ENCODE assay signal across 10 cellular contexts in genomic region chr19:46571495-46571894, GRCh38. TPM values are rescaled to one million over a fixed set of nuclear protein-coding genes. Genes with fewer than 3 reads are reported as not detected.
DNase-seq lines count a peak whose midpoint lies in the region; ATAC-seq, FAIRE-seq and TF ChIP-seq lines count a peak whose summit lies in the region.
"Had no signal": no experiment of that assay in that cellular context is flagged by ENCODE, and none has a peak within 500 bp of the region (broad histone marks: within the 10 kb centered on the region; RNA-seq: fewer than 3 reads in every experiment).

No MANE protein-coding gene starts in this region.

- ATAC-seq in GM12878 (0 out of 3 replicates have a peak, but pooled peaks have one; percentile 34), HG02981 (IDR thresholded peaks at IDR 0.05; ENCODE audit: unreplicated experiment) (no peak), HG03565 (IDR thresholded peaks at IDR 0.05; ENCODE audit: unreplicated experiment) (no peak), HG03025 (IDR thresholded peaks at IDR 0.05; ENCODE audit: low FRiP score, unreplicated experiment) (no peak)

- H3K27me3 ChIP-seq in GM12878 (replicated peaks in 1 of 2; ENCODE audit: control insufficient read depth in 2 of 2, insufficient read depth in 2 of 2, low read length in 1 of 2) = no peaks in the 10 kb centered on the region
- H3K27me3 ChIP-seq: adrenal gland, BLaER1 had no signal

- H3K4me3 ChIP-seq in LNCaP clone FGC (ENCODE audit: low read depth, low read length) (no peak overlapping the region), GM12878 (no peak overlapping the region)
- H3K4me3 ChIP-seq: adrenal gland, BLaER1 had no signal

- WGBS in GM12878 (ENCODE audit: insufficient coverage, insufficient replicate concordance, low lambda C conversion rate, missing lambda C conversion rate) = 47% methylated on average over 4 of the region's 5 CpGs

- TF ChIP-seq EP300 in GM12878 (IDR thresholded peaks at IDR 0.05; ENCODE audit: borderline replicate concordance in 1 of 2, control insufficient read depth in 1 of 2, low read depth in 2 of 2, low read length in 2 of 2) = no peak

- H2AFZ ChIP-seq in GM12878 (ENCODE audit: control insufficient read depth, low read depth, low read length) = no peak overlapping the region

- no peak for FAIRE-seq in GM12878 (lab: Jason Lieb, UNC)

- BruUV-seq in GM12878 (replicated peaks; lab: Mats Ljungman, UMichigan) = no TSS peak

- H3K9me3 ChIP-seq in GM12878 (replicated peaks; ENCODE audit: control insufficient read depth, insufficient read depth, low read length) = no peaks in the 10 kb centered on the region
- H3K9me3 ChIP-seq: adrenal gland had no signal

- H3K4me1 ChIP-seq in GM12878 (ENCODE audit: control insufficient read depth, insufficient read depth, low read length) = no peaks in the 10 kb centered on the region
- H3K4me1 ChIP-seq: adrenal gland had no signal

- H3K27me3 Mint-ChIP-seq in neural crest cell (ENCODE audit: low read depth) = peaks cover 6% of the 10 kb centered on the region

- RAD21 ChIA-PET in GM12878 (lab: Charles Lee; ENCODE audit: unreplicated experiment) = no interaction called here

- SMC1A ChIA-PET in GM12878 (lab: Charles Lee; ENCODE audit: uncharacterized antibody, unreplicated experiment) = no interaction called here

- DNase-seq in NCI-H524 (lab: John Stamatoyannopoulos, UW) (peak; percentile 17 to 51), NCI-H524 treated with DMSO at 0.1 percent for 48 hours (lab: John Stamatoyannopoulos, UW) (no peak), LNCaP clone FGC (ENCODE audit: low read depth) (no peak), GM12878 (ENCODE audit: low read depth, low spot score) (no peak), neural crest cell (ENCODE audit: low read depth, low spot score) (peak; percentile 14)

- H4K20me1 ChIP-seq in GM12878 (ENCODE audit: control insufficient read depth, insufficient read depth) = no peaks in the 10 kb centered on the region
- H4K20me1 ChIP-seq: BLaER1 had no signal

- H3K27ac Mint-ChIP-seq in neural crest cell (ENCODE audit: unreplicated experiment) = no peak overlapping the region

- in situ Hi-C loops in GM12878 (cut with MboI) = no loop called here

- no peak overlapping the region for H3K9ac ChIP-seq in GM12878 (ENCODE audit: control insufficient read depth, insufficient read depth, low read length)
- H3K9ac ChIP-seq: BLaER1 had no signal

- peak; percentile 15; the same call in 1 of the 2 replicates for TF ChIP-seq CTCF in LNCaP clone FGC (IDR thresholded peaks at IDR 0.05; ENCODE audit: control insufficient read depth, extremely low read depth, insufficient read depth)
- TF ChIP-seq CTCF in GM12878 (IDR thresholded peaks at IDR 0.05 in 2 of 3, conservative IDR thresholded peaks at IDR 0.05 in 1 of 3; ENCODE audit: control insufficient read depth in 2 of 3, extremely low read depth in 1 of 3, insufficient read depth in 1 of 3, low read depth in 3 of 3, low read length in 3 of 3) = 0 out of 6 replicates have a peak, but pooled peaks of 1 of the 3 experiments have one; percentile 7
- TF ChIP-seq CTCF in neural crest cell (conservative IDR thresholded peaks at IDR 0.05) = peak; percentile 41

- TF ChIP-seq POLR2A in GM12878 (IDR thresholded peaks at IDR 0.05; ENCODE audit: low read depth, low read length) = no peak

- peaks cover 6% of the 10 kb centered on the region for H3K4me1 Mint-ChIP-seq in neural crest cell

- intact Hi-C loops in GM12878 (cut with micrococcal nuclease; ENCODE audit: unreplicated experiment) = no loop called here

- H3K4me3 Mint-ChIP-seq in neural crest cell = no peak overlapping the region

- H3K4me2 ChIP-seq in GM12878 (ENCODE audit: control insufficient read depth, insufficient read depth) = no peak overlapping the region
- H3K4me2 ChIP-seq: BLaER1 had no signal

- TF ChIP-seq RAD21 in GM12878 (IDR thresholded peaks at IDR 0.05; ENCODE audit: insufficient read depth, low read depth, low read length) = no peak

- peaks cover 5% of the 10 kb centered on the region for H3K9me3 Mint-ChIP-seq in neural crest cell

- no peaks in the 10 kb centered on the region for H3K36me3 Mint-ChIP-seq in neural crest cell (ENCODE audit: low read depth)

- no peaks in the 10 kb centered on the region for H3K36me3 ChIP-seq in GM12878 (ENCODE audit: control insufficient read depth in 2 of 2, insufficient read depth in 2 of 2, low read length in 1 of 2)
- H3K36me3 ChIP-seq: adrenal gland, BLaER1 had no signal

- no peak overlapping the region for H3K27ac ChIP-seq in GM12878 (ENCODE audit: control insufficient read depth, insufficient read depth)
- H3K27ac ChIP-seq: adrenal gland, BLaER1 had no signal

- no peaks in the 10 kb centered on the region for H3K79me2 ChIP-seq in GM12878 (ENCODE audit: control insufficient read depth, insufficient read depth, low read length)

- POLR2A ChIA-PET in GM12878 (lab: Charles Lee) = interaction anchor here (0.6 kb wide), 1 partner anchor 824 kb away, joined by 3 read pairs; no protein-coding TSS in a partner anchor

- CTCF ChIA-PET in GM12878 (lab: Yijun Ruan, JAX) = interaction anchor here (0.6 to 0.8 kb wide), 3 partner anchors 42 to 894 kb away, joined by 3 to 4 read pairs (median 4); no protein-coding TSS in a partner anchor

TF ChIP-seq in GM12878, 131 proteins besides CTCF, POLR2A, EP300 and RAD21:
- TF ChIP-seq ELK1 (IDR thresholded peaks at IDR 0.05; ENCODE audit: low read depth, low read length) (no peak), USF1 (IDR thresholded peaks at IDR 0.05; ENCODE audit: borderline replicate concordance, extremely low read length, insufficient read depth, low read depth, low read length) (no peak), SREBF2 (IDR thresholded peaks at IDR 0.05; ENCODE audit: low read length) (no peak), KDM1A (IDR thresholded peaks at IDR 0.05; ENCODE audit: borderline replicate concordance) (no peak)
TF ChIP-seq in GM12878: peak in this region for 0.

RNA-seq across cellular contexts. Expression of gene CALM3, which starts 29.6 kb away (rescaled TPM):
- 54.7 and 60.8 TPM in 2 replicates for total RNA-seq in GM12878 (2013; cell fraction: nucleolus; rRNA removed)
- total RNA-seq in GM12878 (2014; rRNA removed) (177 and 178 TPM in 2 replicates), GM12878 (2014; rRNA removed; fragmentation: Illumina TruSeq; extraction: Trizol) (197 and 205 TPM in 2 replicates), GM12878 (2021) (371 and 375 TPM in 2 replicates), neural crest cell (436 TPM in 2 replicates)
- 291 TPM for polyA plus RNA-seq in GM12878 (2011; ENCODE audit: low read depth)
- polyA plus RNA-seq in GM12878 (2011; rRNA removed) (733 and 849 TPM in 2 replicates), GM12878 (2014; fragmentation: Illumina TruSeq; extraction: Trizol) (338 and 393 TPM in 2 replicates), GM12878 (2014; fragmentation: Nextera tagmentation; extraction: Ambion mirVana) (100 to 1,000 TPM; 164 to 202 TPM), GM12878 (2014; rRNA removed) (346 and 407 TPM in 2 replicates), GM12878 (2016; fragmentation: Nextera tagmentation; extraction: Ambion mirVana) (100 to 1,000 TPM; 349 to 375 TPM)
- polyA plus RNA-seq in GM12878 (2011; cell fraction: cytosol; rRNA removed) = 498 and 585 TPM in 2 replicates
- polyA plus RNA-seq in GM12878 (2011; cell fraction: nucleus; rRNA removed) = 422 and 445 TPM in 2 replicates
- polyA plus RNA-seq in GM12878 (2012) = 373 and 454 TPM in 2 replicates
- polyA minus RNA-seq in GM12878 (2011; rRNA and poly(A)+ RNA removed) = 226 and 423 TPM in 2 replicates
- polyA minus RNA-seq in GM12878 (2011; cell fraction: cytosol; rRNA and poly(A)+ RNA removed) = 89.3 and 102 TPM in 2 replicates
- 49.6 and 52.8 TPM in 2 replicates for polyA minus RNA-seq in GM12878 (2011; cell fraction: nucleus; rRNA and poly(A)+ RNA removed)

RNA-seq across cellular contexts. Expression of gene PTGIR, which starts 53.4 kb away (rescaled TPM):
- total RNA-seq in GM12878 (2013; cell fraction: nucleolus; rRNA removed) = 66.6 and 83.6 TPM in 2 replicates
- total RNA-seq in GM12878 (2014; rRNA removed) (16.3 and 16.7 TPM in 2 replicates), GM12878 (2014; rRNA removed; fragmentation: Illumina TruSeq; extraction: Trizol) (5.4 and 6.5 TPM in 2 replicates), GM12878 (2021) (14.7 and 17.9 TPM in 2 replicates), neural crest cell (not detected in 2 replicates)
- polyA plus RNA-seq in GM12878 (2011; ENCODE audit: low read depth) = 3.2 TPM
- polyA plus RNA-seq in GM12878 (2011; rRNA removed) (9.9 and 15.2 TPM in 2 replicates), GM12878 (2014; fragmentation: Illumina TruSeq; extraction: Trizol) (3.9 and 6.7 TPM in 2 replicates), GM12878 (2014; fragmentation: Nextera tagmentation; extraction: Ambion mirVana) (1 to 10 TPM in 1 of 2 experiments, under 1 TPM in 1; 0.34 to 1.5 TPM), GM12878 (2014; rRNA removed) (25.8 and 29.1 TPM in 2 replicates), GM12878 (2016; fragmentation: Nextera tagmentation; extraction: Ambion mirVana) (10 to 100 TPM in 1 of 2 experiments, 1 to 10 TPM in 1; 9.7 to 10.1 TPM)
- 19.4 and 32.9 TPM in 2 replicates for polyA plus RNA-seq in GM12878 (2011; cell fraction: cytosol; rRNA removed)
- 48.5 and 57.6 TPM in 2 replicates for polyA plus RNA-seq in GM12878 (2011; cell fraction: nucleus; rRNA removed)
- polyA plus RNA-seq in GM12878 (2012) = 7.5 and 9.5 TPM in 2 replicates
- 7.6 and 15.0 TPM in 2 replicates for polyA minus RNA-seq in GM12878 (2011; rRNA and poly(A)+ RNA removed)
- polyA minus RNA-seq in GM12878 (2011; cell fraction: cytosol; rRNA and poly(A)+ RNA removed) = 3.5 and 5.6 TPM in 2 replicates
- polyA minus RNA-seq in GM12878 (2011; cell fraction: nucleus; rRNA and poly(A)+ RNA removed) = 6.2 and 14.4 TPM in 2 replicates

Comparison
In these comparisons a context has a peak if more than half of its experiments do, and no peak if none do; other contexts are left out.
1. DNase-seq: peak in NCI-H524 (2 of 2) and neural crest cell (single experiment); none in NCI-H524 treated with DMSO at 0.1 percent for 48 hours (single experiment), LNCaP clone FGC (single experiment) and GM12878 (single experiment).